9 cellular contexts compared by ENCODE assay signal in the genomic region with DNA sequence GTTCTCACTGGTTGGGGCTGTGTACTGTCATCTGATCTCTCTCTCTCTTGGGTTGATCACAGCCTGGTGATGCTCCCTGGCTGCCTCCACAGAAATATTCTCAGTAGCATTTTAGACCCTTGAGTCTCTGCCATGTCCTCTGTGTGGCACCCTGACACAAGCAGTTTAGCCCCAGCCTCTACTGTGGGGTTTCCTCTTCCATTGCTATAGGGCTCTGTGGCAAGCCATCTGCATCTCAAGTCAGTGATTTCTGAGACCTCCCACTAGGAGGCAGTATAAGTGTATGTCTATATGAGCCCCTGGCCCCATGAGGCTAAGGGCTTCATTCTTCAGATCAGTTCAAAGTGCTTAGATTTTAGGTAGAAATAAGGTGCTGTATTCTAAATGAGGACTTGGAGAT. TPM values are rescaled to one million over a fixed set of nuclear protein-coding genes. Genes with fewer than 3 reads are reported as not detected.
DNase-seq lines count a peak whose midpoint lies in the region; ATAC-seq and TF ChIP-seq lines count a peak whose summit lies in the region.
"Had no signal": no experiment of that assay in that cellular context is flagged by ENCODE, and none has a peak within 500 bp of the region (broad histone marks: within the 10 kb centered on the region; RNA-seq: fewer than 3 reads in every experiment).

No MANE protein-coding gene starts in this region.

- DNase-seq in NCI-H2081 (lab: John Stamatoyannopoulos, UW) (peak; percentile 67 to 74), NCI-H2081 treated with DMSO at 0.1 percent for 48 hours (lab: John Stamatoyannopoulos, UW) (no peak), NCI-H446 (lab: John Stamatoyannopoulos, UW) (peak; percentile 49 to 71), choroid plexus epithelial cell (ENCODE audit: low read depth) (peak; percentile 2), osteoblast (ENCODE audit: insufficient read length, low spot score, missing footprints) (no peak)
- DNase-seq in central memory CD4-positive, alpha-beta T cell = no peak
- DNase-seq: activated B cell treated with CpG ODN at 0.5 μM for 24 hours had no signal

- H3K36me3 ChIP-seq in osteoblast (ENCODE audit: insufficient read depth, low read length) = no peaks in the 10 kb centered on the region

- no peaks in the 10 kb centered on the region for H3K4me1 ChIP-seq in osteoblast (ENCODE audit: insufficient read depth, low read length)

- no peaks in the 10 kb centered on the region for H3K27me3 ChIP-seq in osteoblast (ENCODE audit: insufficient read depth, low read length)

- H3K27ac ChIP-seq in osteoblast (ENCODE audit: low read depth, low read length) = no peak overlapping the region

- no peaks in the 10 kb centered on the region for H4K20me1 ChIP-seq in osteoblast (ENCODE audit: insufficient read depth, low read length)

- no peaks in the 10 kb centered on the region for H3K79me2 ChIP-seq in osteoblast (ENCODE audit: insufficient read depth, low read length)

- no peaks in the 10 kb centered on the region for H3K9me3 ChIP-seq in osteoblast (ENCODE audit: low read depth, low read length)

- peak; percentile 52 for ATAC-seq in HG02852 (IDR thresholded peaks at IDR 0.05; ENCODE audit: unreplicated experiment)
- ATAC-seq in HG03571 (IDR thresholded peaks at IDR 0.05; ENCODE audit: unreplicated experiment) = no peak

- H3K4me3 ChIP-seq in choroid plexus epithelial cell (ENCODE audit: low read depth, low read length) = no peak overlapping the region
- H3K4me3 ChIP-seq in osteoblast (ENCODE audit: insufficient read depth, low read length) = no peak overlapping the region

- no peak overlapping the region for H3K4me2 ChIP-seq in osteoblast (ENCODE audit: insufficient read depth, low read length)

- TF ChIP-seq CTCF in choroid plexus epithelial cell (conservative IDR thresholded peaks at IDR 0.05; ENCODE audit: low read depth, low read length) (peak; percentile 13), osteoblast (IDR thresholded peaks at IDR 0.05; ENCODE audit: extremely low read depth, low read depth, low read length) (peak; percentile 16)

- H2AFZ ChIP-seq in osteoblast (ENCODE audit: low read length) = no peak overlapping the region

RNA-seq across cellular contexts. Expression of a gene that starts 50.6 kb away (rescaled TPM):
- under 0.01 TPM in 1 of 2 replicates, not detected in the other for total RNA-seq in osteoblast
- total RNA-seq: activated B cell treated with CpG ODN at 0.5 μM for 24 hours had no signal

Comparison
In these comparisons a context has a peak if more than half of its experiments do, and no peak if none do; other contexts are left out.
1. DNase-seq: peak in NCI-H2081 (2 of 2), NCI-H446 (2 of 2) and choroid plexus epithelial cell (single experiment); none in NCI-H2081 treated with DMSO at 0.1 percent for 48 hours (single experiment), osteoblast (single experiment) and central memory CD4-positive, alpha-beta T cell (single experiment).